In genomic region chr5:172506921-172507320, GRCh38 we compare ENCODE assay signal across 16 cellular contexts. TPM values are rescaled to one million over a fixed set of nuclear protein-coding genes. Genes with fewer than 3 reads are reported as not detected.
A peak's percentile ranks its signal among the peaks of the same experiment; 100 is the strongest.
DNase-seq lines count a peak whose midpoint lies in the region; ATAC-seq and TF ChIP-seq lines count a peak whose summit lies in the region.
"Had no signal": no experiment of that assay in that cellular context is flagged by ENCODE, and none has a peak within 500 bp of the region (broad histone marks: within the 10 kb centered on the region; RNA-seq: fewer than 3 reads in every experiment).

No MANE protein-coding gene starts in this region.

- TF ChIP-seq POLR2A in suprapubic skin (IDR thresholded peaks at IDR 0.05), result no peak

- peaks cover 4% of the 10 kb centered on the region for H3K9me3 Mint-ChIP-seq in activated CD8-positive, alpha-beta memory T cell treated with anti-CD3 and anti-CD28 coated beads, Interleukin-2, amount 10 ng/mL, durations not matched to agents 7 days and 5 days (ENCODE audit: low read depth)

- 100% methylated on average over 2 of the region's 2 CpGs for WGBS in suprapubic skin

- H3K4me3 ChIP-seq in suprapubic skin, result no peak overlapping the region
- H3K4me3 ChIP-seq: GM23338, K562 had no signal

- peaks cover 15% of the 10 kb centered on the region for H3K4me1 ChIP-seq in suprapubic skin

- H3K27me3 ChIP-seq in suprapubic skin, result no peaks in the 10 kb centered on the region

- H3K27ac Mint-ChIP-seq in activated CD8-positive, alpha-beta memory T cell treated with anti-CD3 and anti-CD28 coated beads, Interleukin-2, amount 10 ng/mL, durations not matched to agents 7 days and 5 days, result no peak overlapping the region
- H3K27ac Mint-ChIP-seq: CD4-positive, CD25-positive, alpha-beta regulatory T cell; GM23338 had no signal

- no peaks in the 10 kb centered on the region for H3K36me3 Mint-ChIP-seq in activated CD8-positive, alpha-beta memory T cell treated with anti-CD3 and anti-CD28 coated beads, Interleukin-2, amount 10 ng/mL, durations not matched to agents 7 days and 5 days
- H3K36me3 Mint-ChIP-seq: CD4-positive, CD25-positive, alpha-beta regulatory T cell had no signal

- no peak for ATAC-seq in activated CD8-positive, alpha-beta memory T cell treated with anti-CD3 and anti-CD28 coated beads, Interleukin-2, amount 10 ng/mL, durations not matched to agents 7 days and 5 days
- no peak for ATAC-seq in GM18909 (IDR thresholded peaks at IDR 0.05; ENCODE audit: poor library complexity, unreplicated experiment)
- ATAC-seq: GM23338, K562 had no signal

- H3K4me1 Mint-ChIP-seq in activated CD8-positive, alpha-beta memory T cell treated with anti-CD3 and anti-CD28 coated beads, Interleukin-2, amount 10 ng/mL, durations not matched to agents 7 days and 5 days, result no peaks in the 10 kb centered on the region
- H3K4me1 Mint-ChIP-seq: CD4-positive, CD25-positive, alpha-beta regulatory T cell had no signal

- CTCF ChIA-PET in activated CD8-positive, alpha-beta memory T cell treated with anti-CD3 and anti-CD28 coated beads, Interleukin-2, amount 10 ng/mL, durations not matched to agents 7 days and 5 days (lab: Charles Lee), result no interaction called here

- no peak overlapping the region for H3K4me3 Mint-ChIP-seq in activated CD8-positive, alpha-beta memory T cell treated with anti-CD3 and anti-CD28 coated beads, Interleukin-2, amount 10 ng/mL, durations not matched to agents 7 days and 5 days
- H3K4me3 Mint-ChIP-seq: CD4-positive, CD25-positive, alpha-beta regulatory T cell; GM23338 had no signal

- no peaks in the 10 kb centered on the region for H3K27me3 Mint-ChIP-seq in activated CD8-positive, alpha-beta memory T cell treated with anti-CD3 and anti-CD28 coated beads, Interleukin-2, amount 10 ng/mL, durations not matched to agents 7 days and 5 days

- no peaks in the 10 kb centered on the region for H3K36me3 ChIP-seq in suprapubic skin

- DNase-seq in ELF-1 (ENCODE audit: low read depth, low spot score), result peak; percentile 0
- DNase-seq in activated CD8-positive, alpha-beta memory T cell treated with anti-CD3 and anti-CD28 coated beads, Interleukin-2, amount 10 ng/mL, durations not matched to agents 7 days and 5 days, result peak; percentile 16
- peak; percentile 4 for DNase-seq in mucosa of gallbladder (ENCODE audit: low spot score)
- peak; percentile 24 to 48 for DNase-seq in suprapubic skin (ENCODE audit: low spot score in 2 of 2)
- no peak for DNase-seq in RPMI8226
- DNase-seq in D341Med (ENCODE audit: low spot score), result no peak
- DNase-seq: CD4-positive, CD25-positive, alpha-beta regulatory T cell; GDM1; NCI-H1048; NCI-H146; NCI-H2081 treated with DMSO at 0.1 percent for 48 hours; NCI-H226; NCI-H526 treated with DMSO at 0.1 percent for 48 hours had no signal

- no peak for TF ChIP-seq EP300 in suprapubic skin (IDR thresholded peaks at IDR 0.05)

- H3K9me3 ChIP-seq in suprapubic skin, result no peaks in the 10 kb centered on the region

- TF ChIP-seq CTCF in suprapubic skin (IDR thresholded peaks at IDR 0.05), result no peak

- H3K27ac ChIP-seq in suprapubic skin, result no peak overlapping the region

RNA-seq across cellular contexts. Expression of gene SH3PXD2B, which starts 52.6 kb away (rescaled TPM):
- under 1 TPM; 0.06 to 0.12 TPM for total RNA-seq in activated CD8-positive, alpha-beta memory T cell treated with anti-CD3 and anti-CD28 coated beads, Interleukin-2, amount 10 ng/mL, durations not matched to agents 7 days and 5 days
- total RNA-seq in mucosa of gallbladder, result 30.6 TPM
- 10 to 100 TPM; 29.1 to 42.1 (median 31.3) TPM for total RNA-seq in suprapubic skin

Comparison
In these comparisons a context has a peak if more than half of its experiments do, and no peak if none do; other contexts are left out.
1. DNase-seq: peak in ELF-1 (single experiment), activated CD8-positive, alpha-beta memory T cell treated with anti-CD3 and anti-CD28 coated beads, Interleukin-2, amount 10 ng/mL, durations not matched to agents 7 days and 5 days (single experiment), mucosa of gallbladder (single experiment) and suprapubic skin (2 of 2); none in RPMI8226 (single experiment) and D341Med (single experiment).
2. RNA of gene SH3PXD2B, which starts 52.6 kb away (total RNA-seq): 29.1 to 42.1 TPM in suprapubic skin and 30.6 TPM in mucosa of gallbladder (single experiment); 0.06 to 0.12 TPM in activated CD8-positive, alpha-beta memory T cell treated with anti-CD3 and anti-CD28 coated beads, Interleukin-2, amount 10 ng/mL, durations not matched to agents 7 days and 5 days; every median in the first group is over 10 times any median in the second.